Comparison of ENCODE assay signal across 8 cellular contexts in the genomic region with DNA sequence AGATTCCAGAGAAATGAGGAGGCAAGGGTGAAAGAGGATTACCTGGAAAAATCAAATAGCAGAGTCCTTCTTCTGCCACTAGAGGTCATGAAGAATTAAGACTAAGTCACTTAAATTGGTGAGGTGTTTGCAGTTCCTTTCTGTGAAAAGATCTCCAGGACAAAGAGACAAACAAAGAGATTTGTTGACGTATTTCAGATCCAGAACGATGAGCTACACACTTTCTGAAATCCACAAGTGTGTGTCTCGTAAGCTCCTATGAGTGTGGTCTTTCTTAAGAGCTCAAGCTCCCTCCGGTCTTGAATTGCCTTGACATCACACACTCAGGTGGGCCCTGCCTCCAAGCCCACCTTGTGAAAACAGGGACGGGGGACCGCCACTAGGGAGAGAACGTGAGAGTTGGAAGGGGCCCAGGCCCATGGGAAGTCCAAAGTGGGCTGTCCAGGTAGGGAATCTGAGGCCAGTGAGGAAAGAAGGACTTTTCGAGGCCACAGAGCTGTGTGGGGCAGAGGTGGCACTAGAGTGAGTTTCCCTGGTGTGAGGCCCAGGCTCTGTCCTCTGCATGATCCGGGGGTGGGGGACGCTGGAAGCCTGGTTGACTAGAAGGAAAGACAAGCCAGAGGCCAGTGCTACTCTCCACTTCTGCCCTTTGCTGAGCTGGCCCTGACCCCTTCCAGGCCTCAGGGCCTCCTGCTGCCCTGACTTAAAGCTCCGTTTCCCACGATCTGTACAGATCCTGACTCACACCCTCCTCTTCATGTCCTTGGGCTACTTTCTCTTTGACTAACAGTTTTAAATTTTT.
DNase-seq lines count a peak whose midpoint lies in the region; ATAC-seq, FAIRE-seq and TF ChIP-seq lines count a peak whose summit lies in the region.

No MANE protein-coding gene starts in this region.

- no peaks in the 10 kb centered on the region for H3K4me1 ChIP-seq in GM12878 (ENCODE audit: control insufficient read depth, insufficient read depth, low read length)
- H3K4me1 ChIP-seq in iPS-20b (ENCODE audit: insufficient read depth, low read length): peaks cover 3% of the 10 kb centered on the region; the same call in 1 of the 2 replicates

- H3K27me3 ChIP-seq in GM12878 (replicated peaks in 1 of 2; ENCODE audit: control insufficient read depth in 2 of 2, insufficient read depth in 2 of 2, low read length in 1 of 2) (no peaks in the 10 kb centered on the region; a peak in 1 of 4 replicates), iPS-20b (ENCODE audit: insufficient read depth, low read length) (no peaks in the 10 kb centered on the region)

- BruUV-seq in GM12878 (replicated peaks; lab: Mats Ljungman, UMichigan): no TSS peak

- H3K36me3 ChIP-seq in GM12878 (ENCODE audit: control insufficient read depth in 2 of 2, insufficient read depth in 2 of 2, low read length in 1 of 2): no peaks in the 10 kb centered on the region
- H3K36me3 ChIP-seq in iPS-20b (ENCODE audit: insufficient read depth, low read depth, low read length): no peaks in the 10 kb centered on the region

- RAD21 ChIA-PET in GM12878 (lab: Charles Lee; ENCODE audit: unreplicated experiment): interaction anchor here (0.8 to 1.1 kb wide), 4 partner anchors 179 to 510 kb away, joined by 3 read pairs; no protein-coding TSS in a partner anchor

- peak; percentile 77 for TF ChIP-seq RAD21 in GM12878 (IDR thresholded peaks at IDR 0.05; ENCODE audit: insufficient read depth, low read depth, low read length)

- no peaks in the 10 kb centered on the region for H3K9me3 ChIP-seq in GM12878 (replicated peaks; ENCODE audit: control insufficient read depth, insufficient read depth, low read length)
- no peaks in the 10 kb centered on the region for H3K9me3 ChIP-seq in iPS-20b (ENCODE audit: insufficient read depth, low read depth, low read length)

- H3K4me3 Mint-ChIP-seq in stimulated activated naive B cell treated with anti-CD40 and anti-IgM and Interleukin-4, amounts not matched to agents 10 μg/mL and 1 μg/mL and 100 μg/mL, for 72 hours: no peak overlapping the region

- ATAC-seq in GM12878 (peak; percentile 65), HG03175 (IDR thresholded peaks at IDR 0.05; ENCODE audit: unreplicated experiment) (no peak)
- peak; percentile 49 to 60 for ATAC-seq in stimulated activated naive B cell treated with anti-CD40 and anti-IgM and Interleukin-4, amounts not matched to agents 10 μg/mL and 1 μg/mL and 100 μg/mL, for 72 hours (replicated peaks)

- CTCF ChIA-PET in GM12878 (lab: Yijun Ruan, JAX): interaction anchor here (0.5 to 1.8 kb wide), 12 partner anchors 11 to 529 kb away, joined by 3 to 9 read pairs (median 4); no protein-coding TSS in a partner anchor

- H4K20me1 ChIP-seq in GM12878 (ENCODE audit: control insufficient read depth, insufficient read depth): no peaks in the 10 kb centered on the region

- in situ Hi-C loops in GM12878 (cut with MboI): loop anchor here (5.0 kb wide), 1 partner anchor 506 kb away; no protein-coding TSS in a partner anchor

- H3K27ac ChIP-seq in GM12878 (ENCODE audit: control insufficient read depth, insufficient read depth) (no peak overlapping the region), iPS-20b (ENCODE audit: low read length) (no peak overlapping the region)

- WGBS in GM12878 (ENCODE audit: insufficient coverage, insufficient replicate concordance, low lambda C conversion rate, missing lambda C conversion rate): 41% methylated on average over 12 of the region's 12 CpGs

- SMC1A ChIA-PET in GM12878 (lab: Charles Lee; ENCODE audit: uncharacterized antibody, unreplicated experiment): interaction anchor here (2.8 kb wide), 1 partner anchor 509 kb away, joined by 14 read pairs; no protein-coding TSS in a partner anchor

- TF ChIP-seq POLR2A in GM12878 (IDR thresholded peaks at IDR 0.05; ENCODE audit: low read depth, low read length): no peak

- peaks cover 24 to 25% of the 10 kb centered on the region in 2 donors for H3K4me1 Mint-ChIP-seq in stimulated activated naive B cell treated with anti-CD40 and anti-IgM and Interleukin-4, amounts not matched to agents 10 μg/mL and 1 μg/mL and 100 μg/mL, for 72 hours

- H3K4me2 ChIP-seq in GM12878 (ENCODE audit: control insufficient read depth, insufficient read depth): no peak overlapping the region

- no peaks in the 10 kb centered on the region for H3K36me3 Mint-ChIP-seq in stimulated activated naive B cell treated with anti-CD40 and anti-IgM and Interleukin-4, amounts not matched to agents 10 μg/mL and 1 μg/mL and 100 μg/mL, for 72 hours

- no peaks in the 10 kb centered on the region for H3K9me3 Mint-ChIP-seq in stimulated activated naive B cell treated with anti-CD40 and anti-IgM and Interleukin-4, amounts not matched to agents 10 μg/mL and 1 μg/mL and 100 μg/mL, for 72 hours

- no peak for TF ChIP-seq EP300 in GM12878 (IDR thresholded peaks at IDR 0.05; ENCODE audit: borderline replicate concordance in 1 of 2, control insufficient read depth in 1 of 2, low read depth in 2 of 2, low read length in 2 of 2)

- H3K4me3 ChIP-seq in HFF-Myc (replicated peaks; ENCODE audit: low read depth, low read length) (no peak overlapping the region), GM12878 (no peak overlapping the region), iPS-20b (ENCODE audit: low read length) (no peak overlapping the region)

- no peak overlapping the region for H3K9ac ChIP-seq in GM12878 (ENCODE audit: control insufficient read depth, insufficient read depth, low read length)
- peak overlapping the region; percentile 20; the same call in 1 of the 2 replicates for H3K9ac ChIP-seq in iPS-20b (ENCODE audit: low read depth, low read length)

- peaks cover 15 to 17% of the 10 kb centered on the region in 2 donors for H3K27me3 Mint-ChIP-seq in stimulated activated naive B cell treated with anti-CD40 and anti-IgM and Interleukin-4, amounts not matched to agents 10 μg/mL and 1 μg/mL and 100 μg/mL, for 72 hours

- peak; percentile 93 for DNase-seq in DMS53 (lab: John Stamatoyannopoulos, UW)
- no peak for DNase-seq in HFF-Myc (ENCODE audit: extremely low read depth, low read depth)
- peak; percentile 73 for DNase-seq in NCI-H82 (lab: John Stamatoyannopoulos, UW)
- no peak for DNase-seq in GM12878 (ENCODE audit: low read depth, low spot score)
- DNase-seq in stimulated activated naive B cell treated with anti-CD40 and anti-IgM and Interleukin-4, amounts not matched to agents 10 μg/mL and 1 μg/mL and 100 μg/mL, for 72 hours: no peak
- DNase-seq in effector CD4-positive, alpha-beta T cell: no peak

- FAIRE-seq in GM12878 (lab: Jason Lieb, UNC): no peak

- POLR2A ChIA-PET in GM12878 (lab: Charles Lee): no interaction called here

- H3K27ac Mint-ChIP-seq in stimulated activated naive B cell treated with anti-CD40 and anti-IgM and Interleukin-4, amounts not matched to agents 10 μg/mL and 1 μg/mL and 100 μg/mL, for 72 hours: peak overlapping the region; percentile 89

- intact Hi-C loops in GM12878 (cut with micrococcal nuclease; ENCODE audit: unreplicated experiment): loop anchor here (2.0 to 5.0 kb wide), 2 partner anchors 508 to 1006 kb away; no protein-coding TSS in a partner anchor

- H2AFZ ChIP-seq in GM12878 (ENCODE audit: control insufficient read depth, low read depth, low read length): no peak overlapping the region

- H3K79me2 ChIP-seq in GM12878 (ENCODE audit: control insufficient read depth, insufficient read depth, low read length): no peaks in the 10 kb centered on the region

- TF ChIP-seq CTCF in HFF-Myc (IDR thresholded peaks at IDR 0.05; ENCODE audit: low read depth, low read length, missing control alignments): peak; percentile 29
- peak; percentile 48 to 56 (median 49); a peak in 5 of 6 replicates for TF ChIP-seq CTCF in GM12878 (IDR thresholded peaks at IDR 0.05 in 2 of 3, conservative IDR thresholded peaks at IDR 0.05 in 1 of 3; ENCODE audit: control insufficient read depth in 2 of 3, extremely low read depth in 1 of 3, insufficient read depth in 1 of 3, low read depth in 3 of 3, low read length in 3 of 3)

TF ChIP-seq in GM12878, 131 proteins besides CTCF, POLR2A, EP300 and RAD21:
- TF ChIP-seq JUNB (IDR thresholded peaks at IDR 0.05) (no peak), NRF1 (conservative IDR thresholded peaks at IDR 0.05; ENCODE audit: low read depth, low read length) (no peak), MEF2B (IDR thresholded peaks at IDR 0.05; ENCODE audit: partially characterized antibody, poor library complexity, severe bottlenecking) (no peak), ZBTB11 (CRISPR knock-in tag; IDR thresholded peaks at IDR 0.05) (no peak), NFIC (IDR thresholded peaks at IDR 0.05; ENCODE audit: low read depth, low read length) (no peak), SMC3 (IDR thresholded peaks at IDR 0.05; ENCODE audit: borderline replicate concordance, low read length) (peak; percentile 68; the same call in 1 of the 2 replicates), HDAC6 (IDR thresholded peaks at IDR 0.05; ENCODE audit: unreplicated experiment) (no peak)

Comparison
In these comparisons a context has a peak if more than half of its experiments do, and no peak if none do; other contexts are left out.
1. DNase-seq: peak in DMS53 (single experiment) and NCI-H82 (single experiment); none in HFF-Myc (single experiment), GM12878 (single experiment), stimulated activated naive B cell treated with anti-CD40 and anti-IgM and Interleukin-4, amounts not matched to agents 10 μg/mL and 1 μg/mL and 100 μg/mL, for 72 hours (single experiment) and effector CD4-positive, alpha-beta T cell (single experiment).